In the genomic region with DNA sequence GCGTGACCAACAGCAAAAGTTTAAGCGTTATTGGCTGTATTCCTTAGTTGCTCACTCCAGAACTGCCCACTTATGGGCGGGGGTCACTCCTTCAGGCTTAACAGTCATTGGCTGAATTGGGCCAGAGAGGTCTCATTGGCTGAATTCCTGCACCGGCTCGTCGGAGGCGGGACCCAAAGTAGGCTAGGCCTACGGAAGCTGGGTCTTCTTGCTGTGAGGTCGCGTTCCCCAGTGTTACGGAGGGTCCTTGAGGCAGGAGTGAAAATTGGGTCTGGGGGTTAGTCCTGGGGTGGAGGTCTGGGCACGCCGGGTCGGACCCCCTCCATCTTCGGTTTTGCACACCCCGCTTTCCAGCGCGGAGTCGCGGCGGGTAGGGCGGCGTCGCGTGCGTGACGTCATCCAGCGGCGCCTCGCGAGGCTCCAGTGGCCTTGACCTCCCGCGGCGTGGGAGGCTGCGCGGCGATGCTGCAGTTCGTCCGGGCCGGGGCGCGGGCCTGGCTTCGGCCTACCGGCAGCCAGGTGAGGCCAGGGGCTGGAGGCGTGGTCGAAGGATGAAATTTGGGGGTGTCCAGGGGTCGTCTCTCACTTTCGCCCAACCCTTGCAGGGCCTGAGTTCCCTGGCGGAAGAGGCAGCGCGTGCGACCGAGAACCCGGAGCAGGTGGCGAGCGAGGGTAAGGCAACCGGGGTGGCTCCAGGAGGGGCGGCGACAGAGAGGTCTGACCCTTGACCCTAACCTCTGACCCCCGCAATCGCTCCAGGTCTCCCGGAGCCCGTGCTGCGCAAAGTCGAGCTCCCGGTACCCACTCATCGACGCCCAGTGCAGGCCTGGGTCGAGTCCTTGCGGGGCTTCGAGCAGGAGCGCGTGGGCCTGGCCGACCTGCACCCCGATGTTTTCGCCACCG, we compare ENCODE assay signal across 8 cellular contexts. TPM values are rescaled to one million over a fixed set of nuclear protein-coding genes. Genes with fewer than 3 reads are reported as not detected.
DNase-seq lines count a peak whose midpoint lies in the region; ATAC-seq and TF ChIP-seq lines count a peak whose summit lies in the region.

A gene (plus strand): TSS at position 423 of the 903 bp plus-strand sequence. CDS start 40 bp downstream, at position 463.

- peaks cover 18% of the 10 kb centered on the region for H3F3A ChIP-seq in DOHH2 (ENCODE audit: control insufficient read depth, insufficient read depth)
- peaks cover 6% of the 10 kb centered on the region for H3F3A ChIP-seq in GM23338 (replicated peaks; ENCODE audit: low read depth)

- H3K4me2 ChIP-seq in DOHH2 (ENCODE audit: low read length) (peak within 1 kb of the TSS; percentile 92), GM23338 (peak within 1 kb of the TSS; percentile 98)

- H3K9me3 Mint-ChIP-seq in GM23338: peaks cover 2% of the 10 kb centered on the region; the same call in 2 of the 3 replicates
- peaks cover 0 to 5% (median 0%) of the 10 kb centered on the region in 11 donors for H3K9me3 Mint-ChIP-seq in naive thymus-derived CD4-positive, alpha-beta T cell
- H3K9me3 Mint-ChIP-seq in stimulated activated naive B cell treated with anti-CD40 and anti-IgM and Interleukin-4, amounts not matched to agents 10 μg/mL and 1 μg/mL and 100 μg/mL, for 72 hours: no peaks in the 10 kb centered on the region

- peaks cover 16% of the 10 kb centered on the region for H3K27me3 Mint-ChIP-seq in GM23338 (ENCODE audit: insufficient read depth, low read depth, poor library complexity)
- H3K27me3 Mint-ChIP-seq in naive thymus-derived CD4-positive, alpha-beta T cell: no peaks in the 10 kb centered on the region
- no peaks in the 10 kb centered on the region for H3K27me3 Mint-ChIP-seq in stimulated activated naive B cell treated with anti-CD40 and anti-IgM and Interleukin-4, amounts not matched to agents 10 μg/mL and 1 μg/mL and 100 μg/mL, for 72 hours

- H2AFZ ChIP-seq in GM23338: peak within 1 kb of the TSS; percentile 23; the same call in 1 of the 2 replicates

- peaks cover 48% of the 10 kb centered on the region for H3K36me3 ChIP-seq in DOHH2 (ENCODE audit: control insufficient read depth, low read length)
- peaks cover 10% of the 10 kb centered on the region for H3K36me3 ChIP-seq in GM23338 (ENCODE audit: insufficient read depth)
- H3K36me3 ChIP-seq in naive thymus-derived CD4-positive, alpha-beta T cell (ENCODE audit: control insufficient read depth in 2 of 3, insufficient read depth in 3 of 3, low read length in 3 of 3): peaks cover 0 to 30% (median 0%) of the 10 kb centered on the region in 3 experiments

- peak within 1 kb of the TSS; percentile 99 for H3K27ac Mint-ChIP-seq in GM23338
- peak within 1 kb of the TSS; percentile 92 to 99 (median 97) for H3K27ac Mint-ChIP-seq in naive thymus-derived CD4-positive, alpha-beta T cell
- peak within 1 kb of the TSS; percentile 99 for H3K27ac Mint-ChIP-seq in stimulated activated naive B cell treated with anti-CD40 and anti-IgM and Interleukin-4, amounts not matched to agents 10 μg/mL and 1 μg/mL and 100 μg/mL, for 72 hours

- H3K27ac ChIP-seq in DOHH2 (ENCODE audit: low read depth, low read length): peak within 1 kb of the TSS; percentile 49
- no peak within 1 kb of the TSS for H3K27ac ChIP-seq in GM23338 (ENCODE audit: low read depth)
- H3K27ac ChIP-seq in naive thymus-derived CD4-positive, alpha-beta T cell (ENCODE audit: low read depth, low read length): peak within 1 kb of the TSS; percentile 78

- CTCF ChIA-PET in naive thymus-derived CD4-positive, alpha-beta T cell (lab: Charles Lee): interaction anchor here (0.7 to 4.8 kb wide), 4 partner anchors 17 to 136 kb away, joined by 3 to 52 read pairs (median 24); no protein-coding TSS in a partner anchor

- no peak for TF ChIP-seq CTCF in DOHH2 (IDR thresholded peaks at IDR 0.05; ENCODE audit: low read depth, low read length, poor library complexity, severe bottlenecking)
- no peak for TF ChIP-seq CTCF in GM23338 (conservative IDR thresholded peaks at IDR 0.05; ENCODE audit: low read depth in 2 of 2)

- H3K79me2 ChIP-seq in DOHH2 (ENCODE audit: control insufficient read depth, low read length): peaks cover 55% of the 10 kb centered on the region
- H3K79me2 ChIP-seq in GM23338 (replicated peaks; ENCODE audit: insufficient read depth): peaks cover 11% of the 10 kb centered on the region

- H3K4me1 ChIP-seq in DOHH2 (ENCODE audit: control insufficient read depth, low read length): peaks cover 58% of the 10 kb centered on the region
- H3K4me1 ChIP-seq in GM23338 (ENCODE audit: insufficient read depth): no peaks in the 10 kb centered on the region
- H3K4me1 ChIP-seq in naive thymus-derived CD4-positive, alpha-beta T cell (ENCODE audit: control insufficient read depth in 2 of 2, insufficient read depth in 2 of 2, low read length in 2 of 2): peaks cover 6 to 12% of the 10 kb centered on the region in 2 donors

- DNase-seq in GM23338 (ENCODE audit: low spot score) (peak; percentile 99), LHCN-M2 (ENCODE audit: low read depth) (peak; percentile 99), RPMI8226 (peak; percentile 99), fibroblast of gingiva (ENCODE audit: low read depth) (peak; percentile 98)
- DNase-seq in activated T-helper 1 cell treated with anti-CD3 and anti-CD28 coated beads, Interleukin-2, amount 50 U/mL, for 16 hours (ENCODE audit: low read depth in 1 of 2, low spot score in 1 of 2): peak; percentile 88 to 91
- DNase-seq in naive thymus-derived CD4-positive, alpha-beta T cell: peak; percentile 82 to 98 (median 96)
- peak; percentile 94 for DNase-seq in stimulated activated naive B cell treated with anti-CD40 and anti-IgM and Interleukin-4, amounts not matched to agents 10 μg/mL and 1 μg/mL and 100 μg/mL, for 72 hours

- H3K4me3 ChIP-seq in DOHH2 (ENCODE audit: low read length) (peak within 1 kb of the TSS; percentile 81), GM23338 (peak within 1 kb of the TSS; percentile 68)
- peak within 1 kb of the TSS; percentile 90 for H3K4me3 ChIP-seq in naive thymus-derived CD4-positive, alpha-beta T cell (ENCODE audit: low read length)

- H3K9me2 ChIP-seq in DOHH2 (replicated peaks; ENCODE audit: control insufficient read depth, low read length) (no peaks in the 10 kb centered on the region), GM23338 (ENCODE audit: insufficient read depth) (no peaks in the 10 kb centered on the region)

- H4K20me1 ChIP-seq in DOHH2 (ENCODE audit: control insufficient read depth, insufficient read depth, low read depth, low read length) (peaks cover 9% of the 10 kb centered on the region; the same call in 1 of the 2 replicates), GM23338 (replicated peaks; ENCODE audit: insufficient read depth) (peaks cover 6% of the 10 kb centered on the region; the same call in 1 of the 2 replicates)

- peak; percentile 96 for ATAC-seq in GM23338
- ATAC-seq in naive thymus-derived CD4-positive, alpha-beta T cell: peak; percentile 98
- ATAC-seq in stimulated activated naive B cell treated with anti-CD40 and anti-IgM and Interleukin-4, amounts not matched to agents 10 μg/mL and 1 μg/mL and 100 μg/mL, for 72 hours (replicated peaks): peak; percentile 94 to 95

- peaks cover 4% of the 10 kb centered on the region; the same call in 1 of the 2 replicates for H3K9me3 ChIP-seq in DOHH2 (ENCODE audit: control insufficient read depth, insufficient read depth, low read length)
- H3K9me3 ChIP-seq in naive thymus-derived CD4-positive, alpha-beta T cell (ENCODE audit: control insufficient read depth in 2 of 3, low read length in 3 of 3): no peaks in the 10 kb centered on the region

- peak within 1 kb of the TSS; percentile 99 for H3K4me3 Mint-ChIP-seq in GM23338
- peak within 1 kb of the TSS; percentile 93 to 100 (median 98) for H3K4me3 Mint-ChIP-seq in naive thymus-derived CD4-positive, alpha-beta T cell
- H3K4me3 Mint-ChIP-seq in stimulated activated naive B cell treated with anti-CD40 and anti-IgM and Interleukin-4, amounts not matched to agents 10 μg/mL and 1 μg/mL and 100 μg/mL, for 72 hours: peak within 1 kb of the TSS; percentile 99 to 100

- POLR2A ChIA-PET in naive thymus-derived CD4-positive, alpha-beta T cell (lab: Charles Lee): interaction anchor here (1.0 to 1.9 kb wide), 4 partner anchors 16 to 152 kb away, joined by 3 to 6 read pairs (median 5); a partner anchor contains a TSS

- H3K4me1 Mint-ChIP-seq in GM23338: peaks cover 4% of the 10 kb centered on the region
- peaks cover 6 to 33% (median 24%) of the 10 kb centered on the region in 7 donors for H3K4me1 Mint-ChIP-seq in naive thymus-derived CD4-positive, alpha-beta T cell
- H3K4me1 Mint-ChIP-seq in stimulated activated naive B cell treated with anti-CD40 and anti-IgM and Interleukin-4, amounts not matched to agents 10 μg/mL and 1 μg/mL and 100 μg/mL, for 72 hours: peaks cover 10 to 36% of the 10 kb centered on the region in 2 donors

- H3K36me3 Mint-ChIP-seq in GM23338 (ENCODE audit: low read depth): peaks cover 33% of the 10 kb centered on the region
- peaks cover 7 to 26% (median 16%) of the 10 kb centered on the region in 5 donors for H3K36me3 Mint-ChIP-seq in naive thymus-derived CD4-positive, alpha-beta T cell
- H3K36me3 Mint-ChIP-seq in stimulated activated naive B cell treated with anti-CD40 and anti-IgM and Interleukin-4, amounts not matched to agents 10 μg/mL and 1 μg/mL and 100 μg/mL, for 72 hours: peaks cover 29 to 33% of the 10 kb centered on the region in 2 donors

- H3K27me3 ChIP-seq in DOHH2 (ENCODE audit: control insufficient read depth, low read length): no peaks in the 10 kb centered on the region
- H3K27me3 ChIP-seq in GM23338 (ENCODE audit: insufficient read depth): no peaks in the 10 kb centered on the region
- no peaks in the 10 kb centered on the region for H3K27me3 ChIP-seq in naive thymus-derived CD4-positive, alpha-beta T cell (ENCODE audit: control insufficient read depth in 2 of 2, insufficient read depth in 2 of 2, low read length in 2 of 2)

- intact Hi-C loops in naive thymus-derived CD4-positive, alpha-beta T cell (cut with micrococcal nuclease): loop anchor here (1.0 to 10.0 kb wide), 13 partner anchors 35 to 619 kb away; a partner anchor contains a TSS

TF ChIP-seq in GM23338, 12 proteins besides CTCF, POLR2A, EP300 and RAD21 (continues in another document):
- TF ChIP-seq POLR2AphosphoS5 (IDR thresholded peaks at IDR 0.05; ENCODE audit: low read depth): peak; percentile 89
- TF ChIP-seq, protein P1, sequence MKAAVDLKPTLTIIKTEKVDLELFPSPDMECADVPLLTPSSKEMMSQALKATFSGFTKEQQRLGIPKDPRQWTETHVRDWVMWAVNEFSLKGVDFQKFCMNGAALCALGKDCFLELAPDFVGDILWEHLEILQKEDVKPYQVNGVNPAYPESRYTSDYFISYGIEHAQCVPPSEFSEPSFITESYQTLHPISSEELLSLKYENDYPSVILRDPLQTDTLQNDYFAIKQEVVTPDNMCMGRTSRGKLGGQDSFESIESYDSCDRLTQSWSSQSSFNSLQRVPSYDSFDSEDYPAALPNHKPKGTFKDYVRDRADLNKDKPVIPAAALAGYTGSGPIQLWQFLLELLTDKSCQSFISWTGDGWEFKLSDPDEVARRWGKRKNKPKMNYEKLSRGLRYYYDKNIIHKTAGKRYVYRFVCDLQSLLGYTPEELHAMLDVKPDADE (IDR thresholded peaks at IDR 0.05): no peak

RNA-seq across cellular contexts. Expression of the gene that starts here (rescaled TPM):
- total RNA-seq in GM23338 (2014; rRNA removed; shearing (Covaris generic)): 152 and 171 TPM in 2 replicates
- polyA plus RNA-seq in GM23338 (2016; fragmentation: Nextera tagmentation; extraction: Ambion mirVana): 92.0 and 102 TPM in 2 replicates
- total RNA-seq in LHCN-M2 (2014; rRNA removed): 98.5 and 101 TPM in 2 replicates
- polyA plus RNA-seq in LHCN-M2 (2012): 66.1 TPM
- 10 to 100 TPM; 36.8 to 70.5 (median 43.0) TPM for total RNA-seq in naive thymus-derived CD4-positive, alpha-beta T cell
- 10 to 100 TPM; 24.9 to 34.1 TPM for polyA plus RNA-seq in naive thymus-derived CD4-positive, alpha-beta T cell
